1 cellular context compared by ENCODE assay signal in the genomic region with DNA sequence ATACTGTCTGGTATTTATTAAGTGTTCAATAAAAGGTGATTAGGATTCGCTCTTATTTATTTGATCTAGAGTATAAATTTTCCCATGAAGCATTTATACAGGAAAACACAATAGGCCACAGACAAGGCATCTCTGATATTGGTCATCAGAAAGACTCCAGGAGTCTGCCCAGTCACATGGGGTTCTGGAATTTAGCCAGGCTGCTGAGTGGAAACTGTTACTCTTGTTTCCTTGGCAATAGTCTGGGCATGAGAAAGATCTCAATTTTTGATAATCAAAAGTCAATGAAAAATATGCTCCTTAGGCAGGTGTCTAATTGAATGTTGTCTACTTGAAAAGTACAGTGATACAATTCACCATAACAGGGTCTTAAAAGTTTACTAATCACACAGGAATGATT.
TF ChIP-seq lines count a peak whose summit lies in the region.

No MANE protein-coding gene starts in this region.

TF ChIP-seq in Ishikawa, 13 proteins besides CTCF, POLR2A, EP300 and RAD21 (continued from another document):
- TF ChIP-seq, protein P1, sequence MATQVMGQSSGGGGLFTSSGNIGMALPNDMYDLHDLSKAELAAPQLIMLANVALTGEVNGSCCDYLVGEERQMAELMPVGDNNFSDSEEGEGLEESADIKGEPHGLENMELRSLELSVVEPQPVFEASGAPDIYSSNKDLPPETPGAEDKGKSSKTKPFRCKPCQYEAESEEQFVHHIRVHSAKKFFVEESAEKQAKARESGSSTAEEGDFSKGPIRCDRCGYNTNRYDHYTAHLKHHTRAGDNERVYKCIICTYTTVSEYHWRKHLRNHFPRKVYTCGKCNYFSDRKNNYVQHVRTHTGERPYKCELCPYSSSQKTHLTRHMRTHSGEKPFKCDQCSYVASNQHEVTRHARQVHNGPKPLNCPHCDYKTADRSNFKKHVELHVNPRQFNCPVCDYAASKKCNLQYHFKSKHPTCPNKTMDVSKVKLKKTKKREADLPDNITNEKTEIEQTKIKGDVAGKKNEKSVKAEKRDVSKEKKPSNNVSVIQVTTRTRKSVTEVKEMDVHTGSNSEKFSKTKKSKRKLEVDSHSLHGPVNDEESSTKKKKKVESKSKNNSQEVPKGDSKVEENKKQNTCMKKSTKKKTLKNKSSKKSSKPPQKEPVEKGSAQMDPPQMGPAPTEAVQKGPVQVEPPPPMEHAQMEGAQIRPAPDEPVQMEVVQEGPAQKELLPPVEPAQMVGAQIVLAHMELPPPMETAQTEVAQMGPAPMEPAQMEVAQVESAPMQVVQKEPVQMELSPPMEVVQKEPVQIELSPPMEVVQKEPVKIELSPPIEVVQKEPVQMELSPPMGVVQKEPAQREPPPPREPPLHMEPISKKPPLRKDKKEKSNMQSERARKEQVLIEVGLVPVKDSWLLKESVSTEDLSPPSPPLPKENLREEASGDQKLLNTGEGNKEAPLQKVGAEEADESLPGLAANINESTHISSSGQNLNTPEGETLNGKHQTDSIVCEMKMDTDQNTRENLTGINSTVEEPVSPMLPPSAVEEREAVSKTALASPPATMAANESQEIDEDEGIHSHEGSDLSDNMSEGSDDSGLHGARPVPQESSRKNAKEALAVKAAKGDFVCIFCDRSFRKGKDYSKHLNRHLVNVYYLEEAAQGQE (IDR thresholded peaks at IDR 0.05; ENCODE audit: low read depth): no peak
- TF ChIP-seq, protein P2, sequence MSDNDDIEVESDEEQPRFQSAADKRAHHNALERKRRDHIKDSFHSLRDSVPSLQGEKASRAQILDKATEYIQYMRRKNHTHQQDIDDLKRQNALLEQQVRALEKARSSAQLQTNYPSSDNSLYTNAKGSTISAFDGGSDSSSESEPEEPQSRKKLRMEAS (IDR thresholded peaks at IDR 0.05): no peak
- TF ChIP-seq CEBPB (IDR thresholded peaks at IDR 0.05) (no peak), TAF1 (IDR thresholded peaks at IDR 0.05; ENCODE audit: low read depth) (no peak), YY1 (IDR thresholded peaks at IDR 0.05; ENCODE audit: low read depth) (no peak), TEAD4 (IDR thresholded peaks at IDR 0.05) (no peak), CREB1 (IDR thresholded peaks at IDR 0.05; ENCODE audit: low read depth) (no peak)
